Comparison of ENCODE assay signal across 25 cellular contexts in genomic region chr11:38315151-38315550, GRCh38.
"Had no signal": no experiment of that assay in that cellular context is flagged by ENCODE, and none has a peak within 500 bp of the region (broad histone marks: within the 10 kb centered on the region; RNA-seq: fewer than 3 reads in every experiment).

No MANE protein-coding gene starts in this region.

- H3K4me1 ChIP-seq: body of pancreas, esophagus muscularis mucosa, heart right ventricle, neural progenitor cell, sigmoid colon, transverse colon, vagina had no signal

- ATAC-seq: activated T-helper 17 cell treated with anti-CD3 and anti-CD28 coated beads, Interleukin-2, amount 50 U/mL, for 72 hours; body of pancreas; heart right ventricle; left colon; naive thymus-derived CD8-positive, alpha-beta T cell; stimulated activated memory B cell treated with anti-CD40 and anti-IgM and Interleukin-4, amounts not matched to agents 10 μg/mL and 1 μg/mL and 100 μg/mL, for 72 hours had no signal

- DNase-seq: activated CD4-positive, alpha-beta T cell treated with anti-CD3 and anti-CD28 coated beads for 1 hour; activated CD8-positive, alpha-beta memory T cell treated with anti-CD3 and anti-CD28 coated beads for 24 hours; activated CD8-positive, alpha-beta memory T cell treated with anti-CD3 and anti-CD28 coated beads, Interleukin-2, amount 50 U/mL, for 4 hours; activated naive CD4-positive, alpha-beta T cell; activated naive CD8-positive, alpha-beta T cell treated with anti-CD3 and anti-CD28 coated beads for 36 hours; activated T-cell treated with anti-CD3 and anti-CD28 coated beads, Interleukin-2, amount 50 U/mL, for 24 hours; amygdala; body of pancreas; central memory CD4-positive, alpha-beta T cell; effector memory CD4-positive, alpha-beta T cell; heart right ventricle; islet precursor cell; left colon; naive thymus-derived CD8-positive, alpha-beta T cell; sigmoid colon; stimulated activated CD4-positive, alpha-beta T cell treated with anti-CD3 and anti-CD28 coated beads, Interleukin-15, amount 100 ng/mL, for 24 hours; T-helper 9 cell; transverse colon had no signal

- H3K27me3 ChIP-seq: body of pancreas, esophagus muscularis mucosa, heart right ventricle, neural progenitor cell, sigmoid colon, transverse colon, vagina had no signal

- H3K4me2 ChIP-seq: neural progenitor cell, smooth muscle cell had no signal

- H3K27ac ChIP-seq: body of pancreas, esophagus muscularis mucosa, heart right ventricle, neural progenitor cell, sigmoid colon, transverse colon, vagina had no signal

- H2AFZ ChIP-seq: neural progenitor cell had no signal

- H3K9ac ChIP-seq: neural progenitor cell had no signal

- FAIRE-seq: colon had no signal

- H3K9me3 ChIP-seq: body of pancreas, esophagus muscularis mucosa, vagina had no signal

- H3K36me3 ChIP-seq: esophagus muscularis mucosa, heart right ventricle, neural progenitor cell, sigmoid colon, transverse colon, vagina had no signal

- H3K4me3 ChIP-seq: body of pancreas, esophagus muscularis mucosa, heart right ventricle, neural progenitor cell, sigmoid colon, smooth muscle cell, transverse colon, vagina had no signal
